ENCODE assay signal across 2 cellular contexts in genomic region chr10:46593307-46593706, GRCh38. TPM values are rescaled to one million over a fixed set of nuclear protein-coding genes. Genes with fewer than 3 reads are reported as not detected.
"Had no signal": no experiment of that assay in that cellular context is flagged by ENCODE, and none has a peak within 500 bp of the region (broad histone marks: within the 10 kb centered on the region; RNA-seq: fewer than 3 reads in every experiment).

No MANE protein-coding gene starts in this region.

RNA-seq across cellular contexts. Expression of gene SYT15, which starts 14.4 kb away (rescaled TPM):
- total RNA-seq: G401 had no signal

RNA-seq across cellular contexts. Expression of gene GPRIN2, which starts 36.8 kb away (rescaled TPM):
- total RNA-seq: G401 had no signal
- polyA plus RNA-seq: GM12878 had no signal
